Comparison of ENCODE assay signal across 1 cellular context in genomic region chr13:113296842-113297369, GRCh38.
TF ChIP-seq lines count a peak whose summit lies in the region.

TSS of gene LAMP1 (plus strand) at chr13:113297239. CDS start at chr13:113297435, 196 bp downstream.

TF ChIP-seq in GM12878, 131 proteins besides CTCF, POLR2A, EP300 and RAD21 (continued from another document and continues in another):
- TF ChIP-seq ZBTB4 (CRISPR knock-in tag; IDR thresholded peaks at IDR 0.05) = peak; percentile 83
- TF ChIP-seq POLR2AphosphoS5 (IDR thresholded peaks at IDR 0.05; ENCODE audit: low read length) = peak; percentile 73
- TF ChIP-seq MXI1 (IDR thresholded peaks at IDR 0.05; ENCODE audit: low read depth, low read length) = peak; percentile 92
- TF ChIP-seq RAD51 (IDR thresholded peaks at IDR 0.05) = peak; percentile 100
- TF ChIP-seq NKRF (conservative IDR thresholded peaks at IDR 0.05) = peak; percentile 97
- peak; percentile 25 for TF ChIP-seq ZBTB33 (IDR thresholded peaks at IDR 0.05)
- peak; percentile 73 for TF ChIP-seq FOXK2 (IDR thresholded peaks at IDR 0.05)
- no peak for TF ChIP-seq MTA3 (IDR thresholded peaks at IDR 0.05; ENCODE audit: borderline replicate concordance, low read length)
- 0 out of 2 replicates have a peak, but pooled peaks have one; percentile 42 for TF ChIP-seq TAF1 (IDR thresholded peaks at IDR 0.05; ENCODE audit: borderline replicate concordance, low read depth, low read length)
- TF ChIP-seq BACH1 (IDR thresholded peaks at IDR 0.05; ENCODE audit: borderline replicate concordance) = peak; percentile 92
- peak; percentile 97 for TF ChIP-seq LARP7 (IDR thresholded peaks at IDR 0.05)
- no peak for TF ChIP-seq ESRRA (IDR thresholded peaks at IDR 0.05; ENCODE audit: low read length)
- no peak for TF ChIP-seq ZNF622 (IDR thresholded peaks at IDR 0.05)
- TF ChIP-seq HDAC6 (IDR thresholded peaks at IDR 0.05; ENCODE audit: unreplicated experiment) = no peak
- TF ChIP-seq POLR2AphosphoS2 (IDR thresholded peaks at IDR 0.05; ENCODE audit: low read depth, low read length) = no peak
- TF ChIP-seq USF2 (IDR thresholded peaks at IDR 0.05; ENCODE audit: borderline replicate concordance, low read depth, low read length) = peak; percentile 100
- peak; percentile 68; a peak in 3 of 4 replicates for TF ChIP-seq IKZF2 (IDR thresholded peaks at IDR 0.05)
- TF ChIP-seq IRF4 (IDR thresholded peaks at IDR 0.05; ENCODE audit: low read depth, low read length) = no peak; the same call in 1 of the 2 replicates
- TF ChIP-seq DPF2 (IDR thresholded peaks at IDR 0.05) = peak; percentile 96
- TF ChIP-seq BMI1 (IDR thresholded peaks at IDR 0.05; ENCODE audit: borderline replicate concordance) = no peak
- TF ChIP-seq SPI1 (IDR thresholded peaks at IDR 0.05; ENCODE audit: borderline replicate concordance, insufficient read depth, low read depth, low read length) = peak; percentile 91
- peak; percentile 91 for TF ChIP-seq MEF2B (IDR thresholded peaks at IDR 0.05; ENCODE audit: partially characterized antibody, poor library complexity, severe bottlenecking)
- peak; percentile 96 for TF ChIP-seq ZNF207 (IDR thresholded peaks at IDR 0.05; ENCODE audit: borderline replicate concordance)
- no peak for TF ChIP-seq GABPA (IDR thresholded peaks at IDR 0.05; ENCODE audit: low read depth)
- TF ChIP-seq YBX1 (IDR thresholded peaks at IDR 0.05) = no peak
- peak; percentile 80 for TF ChIP-seq ZNF24 (IDR thresholded peaks at IDR 0.05)
- peak; percentile 66; the same call in 1 of the 2 replicates for TF ChIP-seq SMARCA5 (IDR thresholded peaks at IDR 0.05)
- TF ChIP-seq IRF5 (IDR thresholded peaks at IDR 0.05; ENCODE audit: borderline replicate concordance) = no peak
- 0 out of 2 replicates have a peak, but pooled peaks have one; percentile 23 for TF ChIP-seq CHD1 (IDR thresholded peaks at IDR 0.05; ENCODE audit: low read depth, low read length)
- peak; percentile 87; the same call in 1 of the 2 replicates for TF ChIP-seq HDAC2 (IDR thresholded peaks at IDR 0.05)
- no peak for TF ChIP-seq KDM1A (IDR thresholded peaks at IDR 0.05; ENCODE audit: borderline replicate concordance)
- TF ChIP-seq ZBED1 (IDR thresholded peaks at IDR 0.05; ENCODE audit: borderline replicate concordance) = peak; percentile 65; the same call in 1 of the 2 replicates
- peak; percentile 63; the same call in 1 of the 2 replicates for TF ChIP-seq PAX5 (IDR thresholded peaks at IDR 0.05; ENCODE audit: borderline replicate concordance, low read depth, low read length)
- TF ChIP-seq NBN (IDR thresholded peaks at IDR 0.05) = peak; percentile 96
- no peak for TF ChIP-seq ASH2L (IDR thresholded peaks at IDR 0.05; ENCODE audit: borderline replicate concordance, low read depth)
- TF ChIP-seq YY1 (IDR thresholded peaks at IDR 0.05; ENCODE audit: low read depth, low read length) = peak; percentile 87
- peak; percentile 64 for TF ChIP-seq ELK1 (IDR thresholded peaks at IDR 0.05; ENCODE audit: low read depth, low read length)
- TF ChIP-seq ZNF592 (IDR thresholded peaks at IDR 0.05) = peak; percentile 81
- peak; percentile 81 for TF ChIP-seq ZBTB11 (CRISPR knock-in tag; IDR thresholded peaks at IDR 0.05)
- TF ChIP-seq BRCA1 (IDR thresholded peaks at IDR 0.05; ENCODE audit: low read depth, low read length) = peak; percentile 95
- TF ChIP-seq SKIL (IDR thresholded peaks at IDR 0.05; ENCODE audit: low read depth, poor library complexity, severe bottlenecking) = no peak
- no peak for TF ChIP-seq SMAD5 (IDR thresholded peaks at IDR 0.05; ENCODE audit: low read depth)
- TF ChIP-seq ZNF274 (IDR thresholded peaks at IDR 0.05; ENCODE audit: insufficient read depth, insufficient read length) = no peak
